In the genomic region with DNA sequence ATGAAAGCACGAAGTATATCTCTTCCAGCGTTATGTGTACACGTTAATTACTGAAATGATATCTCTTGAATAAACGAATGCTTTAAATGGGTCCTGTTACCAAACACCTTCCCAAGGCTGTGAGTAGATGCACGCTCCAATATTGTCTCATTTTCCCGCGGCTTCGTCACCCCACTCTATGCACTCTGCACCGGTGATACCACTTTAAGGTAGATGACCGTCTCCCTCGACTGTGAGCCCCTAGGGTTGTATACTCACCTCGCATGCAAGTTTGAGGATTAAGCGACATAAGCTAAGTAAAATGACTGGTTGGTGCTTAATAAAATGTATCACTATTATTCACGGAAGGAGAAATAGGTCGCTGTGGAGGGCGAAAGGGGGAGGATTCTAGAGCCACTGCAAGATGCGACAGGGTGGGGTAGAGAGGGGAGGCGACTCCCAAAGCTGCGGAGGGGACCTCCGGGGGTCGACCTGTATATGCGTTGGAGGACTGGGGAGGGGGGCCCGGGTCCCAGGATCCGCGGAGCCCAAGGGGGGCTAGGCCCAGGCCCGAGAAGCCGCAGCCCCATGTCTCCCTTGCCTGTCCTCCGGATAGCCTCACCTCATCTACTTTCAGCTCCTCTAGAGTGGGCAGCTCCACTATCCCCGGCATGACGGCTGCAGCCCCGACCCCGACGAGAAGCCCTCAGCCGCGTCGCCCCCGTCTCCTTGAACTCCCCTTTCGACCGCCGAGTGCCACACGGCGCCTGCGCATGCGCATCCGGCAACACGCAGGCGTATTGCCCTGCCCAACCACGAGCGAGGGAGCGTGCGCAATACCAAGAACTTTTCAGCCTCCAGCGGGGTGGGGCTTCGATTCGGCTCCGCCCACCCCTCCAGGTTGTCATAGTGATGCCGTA, we compare ENCODE assay signal across 8 cellular contexts. TPM values are rescaled to one million over a fixed set of nuclear protein-coding genes. Genes with fewer than 3 reads are reported as not detected.
DNase-seq lines count a peak whose midpoint lies in the region; ATAC-seq and TF ChIP-seq lines count a peak whose summit lies in the region.

A gene (plus strand): TSS at position 883 of the 899 bp plus-strand sequence. CDS start 65 bp downstream, outside the sequence.
A gene (minus strand): TSS at position 754 of the 899 bp plus-strand sequence. CDS start 102 bp downstream, at position 652.

- H3K9me3 Mint-ChIP-seq in IgD-negative memory B cell: peaks cover 4 to 6% (median 6%) of the 10 kb centered on the region in 3 donors

- H3K36me3 ChIP-seq in mucosa of descending colon (ENCODE audit: low read depth): no peaks in the 10 kb centered on the region

- no peaks in the 10 kb centered on the region for H3K9me3 ChIP-seq in mucosa of descending colon

- peak; percentile 96 for DNase-seq in DMS153 treated with DMSO at 0.1 percent for 48 hours (lab: John Stamatoyannopoulos, UW; ENCODE audit: unreplicated experiment)
- DNase-seq in OCI-M1 (lab: John Stamatoyannopoulos, UW): peak; percentile 96
- peak; percentile 94 for DNase-seq in activated T-cell treated with anti-CD3 and anti-CD28 coated beads for 48 hours (ENCODE audit: low read depth)
- DNase-seq in epithelial cell of proximal tubule (ENCODE audit: low read depth): peak; percentile 59
- DNase-seq in mucosa of descending colon: peak; percentile 96 to 98 (median 98)
- DNase-seq in stimulated activated CD8-positive, alpha-beta memory T cell treated with anti-CD3 and anti-CD28 coated beads, Interleukin-4, amount 100 ng/mL, for 1 hour (ENCODE audit: low read depth in 2 of 2, low spot score in 1 of 2): peak; percentile 86 to 90

- peaks cover 4% of the 10 kb centered on the region for H3K27me3 Mint-ChIP-seq in IgD-negative memory B cell

- TF ChIP-seq CTCF in epithelial cell of proximal tubule (conservative IDR thresholded peaks at IDR 0.05; ENCODE audit: low read depth, low read length) (no peak), mucosa of descending colon (IDR thresholded peaks at IDR 0.05) (no peak)

- H3K4me3 Mint-ChIP-seq in IgD-negative memory B cell: peak within 1 kb of the TSS; percentile 89 to 100 (median 98)

- intact Hi-C loops in mucosa of descending colon (cut with DNase I, micrococcal nuclease): no loop called here

- H3K36me3 Mint-ChIP-seq in IgD-negative memory B cell: peaks cover 3% of the 10 kb centered on the region

- peaks cover 6% of the 10 kb centered on the region for H3K4me1 ChIP-seq in mucosa of descending colon (ENCODE audit: low read depth)

- peak within 1 kb of the TSS; percentile 78 to 98 (median 97) for H3K27ac Mint-ChIP-seq in IgD-negative memory B cell

- peaks cover 21 to 34% (median 24%) of the 10 kb centered on the region in 3 donors for H3K4me1 Mint-ChIP-seq in IgD-negative memory B cell

- ATAC-seq in GM21576 (IDR thresholded peaks at IDR 0.05; ENCODE audit: unreplicated experiment): peak; percentile 94
- peak; percentile 100 for ATAC-seq in mucosa of descending colon

- peak within 1 kb of the TSS; percentile 94 for H3K4me3 ChIP-seq in epithelial cell of proximal tubule (ENCODE audit: low read depth, low read length)
- peak within 1 kb of the TSS; percentile 83 for H3K4me3 ChIP-seq in mucosa of descending colon

RNA-seq across cellular contexts. Expression of the first gene that starts in this region (rescaled TPM):
- polyA plus RNA-seq in IgD-negative memory B cell: not detected
- not detected in 2 replicates for total RNA-seq in epithelial cell of proximal tubule
- 10 to 100 TPM in 1 of 3 donors, 1 to 10 TPM in 1, not detected in 1; 1.6 to 21.2 TPM for total RNA-seq in mucosa of descending colon

RNA-seq across cellular contexts. Expression of the second gene that starts in this region (rescaled TPM):
- polyA plus RNA-seq in IgD-negative memory B cell: 73.0 TPM
- total RNA-seq in epithelial cell of proximal tubule: 49.4 and 59.8 TPM in 2 replicates
- total RNA-seq in mucosa of descending colon: 10 to 100 TPM; 66.9 to 85.0 (median 69.1) TPM

Comparison
In these comparisons a context has a peak if more than half of its experiments do, and no peak if none do; other contexts are left out.
1. Peak in every context shown above with its lines: DNase-seq, ATAC-seq and H3K4me3 ChIP-seq.